Comparison of ENCODE assay signal across 1 cellular context in the genomic region with DNA sequence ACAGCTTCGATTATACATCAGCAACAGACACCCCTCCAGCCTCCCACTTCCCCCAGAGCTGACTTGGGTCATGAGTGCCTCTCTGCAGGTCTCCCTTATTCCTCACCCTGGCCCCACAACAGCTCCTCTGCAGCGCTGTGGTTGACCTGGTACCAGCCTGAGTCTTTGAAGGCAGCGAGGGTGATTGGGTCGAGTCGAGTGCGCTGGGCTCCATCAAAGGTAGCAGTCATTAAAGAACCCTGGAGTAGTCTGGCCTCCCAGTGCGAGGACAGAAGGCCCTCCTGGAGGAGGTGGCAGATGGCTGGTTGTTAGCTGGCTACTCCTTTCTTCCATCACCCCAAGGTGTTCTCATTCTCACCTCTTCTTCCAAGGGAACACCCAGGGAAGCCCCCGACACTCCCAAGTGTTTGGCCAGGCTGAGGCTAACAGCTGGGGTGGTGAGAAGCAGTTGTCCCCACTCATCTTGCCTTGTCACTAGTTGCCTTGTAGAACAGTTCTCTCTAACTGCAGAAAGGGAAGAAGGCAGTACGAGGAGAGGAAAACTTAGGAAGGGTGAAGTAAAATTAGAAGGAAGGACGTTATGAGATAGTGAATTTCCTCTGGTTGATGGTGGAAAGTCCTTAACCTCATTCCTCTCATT.
TF ChIP-seq lines count a peak whose summit lies in the region.

No MANE protein-coding gene starts in this region.

TF ChIP-seq in HepG2, 621 proteins besides CTCF, POLR2A, EP300 and RAD21:
- 0 out of 2 replicates have a peak, but pooled peaks have one; percentile 46 for TF ChIP-seq ZNF318 (CRISPR knock-in tag; IDR thresholded peaks at IDR 0.05)
- no peak for TF ChIP-seq MNT (IDR thresholded peaks at IDR 0.05)
- no peak for TF ChIP-seq NFRKB (IDR thresholded peaks at IDR 0.05)
